ENCODE assay signal across 8 cellular contexts in the genomic region with DNA sequence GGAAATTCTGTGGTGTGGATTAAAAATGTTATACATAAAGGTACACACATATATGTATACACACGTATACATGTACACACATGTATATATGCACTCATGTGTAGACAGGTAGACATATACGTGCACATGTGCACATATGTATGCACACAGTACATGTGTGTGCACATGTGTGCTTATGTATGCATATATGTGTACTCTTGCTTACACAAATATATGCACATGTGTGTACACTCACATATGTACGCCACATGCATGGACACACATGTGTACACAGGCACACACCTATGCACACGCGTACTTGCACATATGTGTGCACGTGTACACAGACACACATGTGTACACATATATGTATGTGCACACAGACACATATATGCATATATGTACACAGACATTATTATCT.
"Had no signal": no experiment of that assay in that cellular context is flagged by ENCODE, and none has a peak within 500 bp of the region (broad histone marks: within the 10 kb centered on the region; RNA-seq: fewer than 3 reads in every experiment).

No MANE protein-coding gene starts in this region.

- FAIRE-seq: HTR-8/SVneo had no signal

- H3K4me1 ChIP-seq: HAP-1 had no signal

- H3K9ac ChIP-seq: KMS-11 had no signal

- H3K36me3 ChIP-seq: HAP-1 had no signal

- H3K27ac ChIP-seq: KMS-11 had no signal

- H3K4me3 ChIP-seq: HAP-1 had no signal

- H3K27ac Mint-ChIP-seq: HFFc6, IgD-negative memory B cell had no signal

- DNase-seq: GOT3, HFFc6, KBM-7 had no signal

- ATAC-seq: HCT116 had no signal

- H3K36me3 Mint-ChIP-seq: IgD-negative memory B cell had no signal

- H3K4me3 Mint-ChIP-seq: HFFc6, IgD-negative memory B cell had no signal

- H3K4me1 Mint-ChIP-seq: IgD-negative memory B cell had no signal

- H3K9me3 ChIP-seq: HAP-1 had no signal

- H3K4me2 ChIP-seq: KMS-11 had no signal
